Comparison of ENCODE assay signal across 1 cellular context in the genomic region with DNA sequence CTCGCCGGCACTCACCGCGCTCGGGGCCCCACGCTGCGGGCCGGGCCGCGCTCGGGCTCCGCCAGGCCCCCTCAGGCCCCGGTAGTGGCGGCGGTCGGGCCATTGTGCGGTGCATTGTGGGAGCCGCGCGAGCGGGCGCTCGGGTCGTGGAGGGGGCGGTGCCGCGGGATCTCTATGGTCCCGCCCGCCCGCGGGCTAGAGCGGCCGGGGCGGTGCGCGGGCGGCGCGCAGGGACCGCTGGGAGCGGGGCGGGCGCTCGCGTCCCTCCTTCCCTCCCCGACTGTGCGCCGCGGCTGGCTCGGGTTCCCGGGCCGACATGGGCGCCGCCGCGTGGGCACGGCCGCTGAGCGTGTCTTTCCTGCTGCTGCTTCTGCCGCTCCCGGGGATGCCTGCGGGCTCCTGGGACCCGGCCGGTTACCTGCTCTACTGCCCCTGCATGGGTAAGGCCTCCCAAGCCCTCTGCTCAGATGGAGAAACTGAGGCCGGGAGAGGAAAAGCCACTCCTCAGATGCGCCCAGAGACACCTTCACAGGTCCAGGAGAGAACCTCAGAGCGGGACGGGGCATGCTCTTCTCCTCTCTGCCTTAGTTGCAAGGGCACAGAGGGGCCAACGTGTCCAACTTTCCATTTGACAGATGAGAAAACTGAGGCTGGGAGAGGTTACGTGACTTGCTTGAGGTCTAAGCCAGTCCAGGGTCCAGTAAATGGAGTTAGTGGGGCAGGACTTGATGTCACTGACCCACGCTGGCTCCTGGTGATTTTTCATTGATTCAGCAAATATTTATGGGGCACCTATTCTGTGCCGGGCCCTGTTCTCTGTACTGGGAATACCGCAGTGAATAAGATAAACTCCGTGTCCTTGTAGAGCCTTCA.
TF ChIP-seq lines count a peak whose summit lies in the region.

A gene with protein sequence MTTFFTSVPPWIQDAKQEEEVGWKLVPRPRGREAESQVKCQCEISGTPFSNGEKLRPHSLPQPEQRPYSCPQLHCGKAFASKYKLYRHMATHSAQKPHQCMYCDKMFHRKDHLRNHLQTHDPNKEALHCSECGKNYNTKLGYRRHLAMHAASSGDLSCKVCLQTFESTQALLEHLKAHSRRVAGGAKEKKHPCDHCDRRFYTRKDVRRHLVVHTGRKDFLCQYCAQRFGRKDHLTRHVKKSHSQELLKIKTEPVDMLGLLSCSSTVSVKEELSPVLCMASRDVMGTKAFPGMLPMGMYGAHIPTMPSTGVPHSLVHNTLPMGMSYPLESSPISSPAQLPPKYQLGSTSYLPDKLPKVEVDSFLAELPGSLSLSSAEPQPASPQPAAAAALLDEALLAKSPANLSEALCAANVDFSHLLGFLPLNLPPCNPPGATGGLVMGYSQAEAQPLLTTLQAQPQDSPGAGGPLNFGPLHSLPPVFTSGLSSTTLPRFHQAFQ (minus strand): TSS at position 118 of the 873 bp plus-strand sequence. CDS start 5,565 bp downstream, outside the sequence.
A gene (plus strand): TSS at position 255 of the 873 bp plus-strand sequence. CDS start 62 bp downstream, at position 317.

TF ChIP-seq in HEK293, 187 proteins besides CTCF, POLR2A, EP300 and RAD21 (continued from another document and continues in another):
- 0 out of 2 replicates have a peak, but pooled peaks have one; percentile 2 for TF ChIP-seq ZNF677 (tag by site-specific recombination; IDR thresholded peaks at IDR 0.05)
- no peak for TF ChIP-seq BCL11A (tag by site-specific recombination; IDR thresholded peaks at IDR 0.05; ENCODE audit: low read depth)
- TF ChIP-seq, protein P1, sequence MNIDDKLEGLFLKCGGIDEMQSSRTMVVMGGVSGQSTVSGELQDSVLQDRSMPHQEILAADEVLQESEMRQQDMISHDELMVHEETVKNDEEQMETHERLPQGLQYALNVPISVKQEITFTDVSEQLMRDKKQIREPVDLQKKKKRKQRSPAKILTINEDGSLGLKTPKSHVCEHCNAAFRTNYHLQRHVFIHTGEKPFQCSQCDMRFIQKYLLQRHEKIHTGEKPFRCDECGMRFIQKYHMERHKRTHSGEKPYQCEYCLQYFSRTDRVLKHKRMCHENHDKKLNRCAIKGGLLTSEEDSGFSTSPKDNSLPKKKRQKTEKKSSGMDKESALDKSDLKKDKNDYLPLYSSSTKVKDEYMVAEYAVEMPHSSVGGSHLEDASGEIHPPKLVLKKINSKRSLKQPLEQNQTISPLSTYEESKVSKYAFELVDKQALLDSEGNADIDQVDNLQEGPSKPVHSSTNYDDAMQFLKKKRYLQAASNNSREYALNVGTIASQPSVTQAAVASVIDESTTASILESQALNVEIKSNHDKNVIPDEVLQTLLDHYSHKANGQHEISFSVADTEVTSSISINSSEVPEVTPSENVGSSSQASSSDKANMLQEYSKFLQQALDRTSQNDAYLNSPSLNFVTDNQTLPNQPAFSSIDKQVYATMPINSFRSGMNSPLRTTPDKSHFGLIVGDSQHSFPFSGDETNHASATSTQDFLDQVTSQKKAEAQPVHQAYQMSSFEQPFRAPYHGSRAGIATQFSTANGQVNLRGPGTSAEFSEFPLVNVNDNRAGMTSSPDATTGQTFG (tag by site-specific recombination; IDR thresholded peaks at IDR 0.05; ENCODE audit: borderline replicate concordance): no peak
- no peak for TF ChIP-seq OVOL3 (tag by site-specific recombination; IDR thresholded peaks at IDR 0.05)
- no peak for TF ChIP-seq HOXC10 (CRISPR knock-in tag; IDR thresholded peaks at IDR 0.05)
- no peak for TF ChIP-seq ZNF777 (tag by site-specific recombination; IDR thresholded peaks at IDR 0.05; ENCODE audit: borderline replicate concordance)
- TF ChIP-seq GLIS1 (tag by site-specific recombination; IDR thresholded peaks at IDR 0.05): no peak
- TF ChIP-seq ZNF658 (tag by site-specific recombination; IDR thresholded peaks at IDR 0.05): no peak
- TF ChIP-seq ZBTB1 (tag by site-specific recombination; IDR thresholded peaks at IDR 0.05): no peak
- TF ChIP-seq ZNF248 (tag by site-specific recombination; IDR thresholded peaks at IDR 0.05): no peak
- no peak for TF ChIP-seq TRIM28 (IDR thresholded peaks at IDR 0.05; ENCODE audit: borderline replicate concordance, low read length)
- TF ChIP-seq, protein P2, sequence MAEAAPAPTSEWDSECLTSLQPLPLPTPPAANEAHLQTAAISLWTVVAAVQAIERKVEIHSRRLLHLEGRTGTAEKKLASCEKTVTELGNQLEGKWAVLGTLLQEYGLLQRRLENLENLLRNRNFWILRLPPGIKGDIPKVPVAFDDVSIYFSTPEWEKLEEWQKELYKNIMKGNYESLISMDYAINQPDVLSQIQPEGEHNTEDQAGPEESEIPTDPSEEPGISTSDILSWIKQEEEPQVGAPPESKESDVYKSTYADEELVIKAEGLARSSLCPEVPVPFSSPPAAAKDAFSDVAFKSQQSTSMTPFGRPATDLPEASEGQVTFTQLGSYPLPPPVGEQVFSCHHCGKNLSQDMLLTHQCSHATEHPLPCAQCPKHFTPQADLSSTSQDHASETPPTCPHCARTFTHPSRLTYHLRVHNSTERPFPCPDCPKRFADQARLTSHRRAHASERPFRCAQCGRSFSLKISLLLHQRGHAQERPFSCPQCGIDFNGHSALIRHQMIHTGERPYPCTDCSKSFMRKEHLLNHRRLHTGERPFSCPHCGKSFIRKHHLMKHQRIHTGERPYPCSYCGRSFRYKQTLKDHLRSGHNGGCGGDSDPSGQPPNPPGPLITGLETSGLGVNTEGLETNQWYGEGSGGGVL (tag by site-specific recombination; IDR thresholded peaks at IDR 0.05): no peak; the same call in 1 of the 2 replicates
- no peak for TF ChIP-seq ZNF747 (tag by site-specific recombination; IDR thresholded peaks at IDR 0.05)
- TF ChIP-seq, protein P3, sequence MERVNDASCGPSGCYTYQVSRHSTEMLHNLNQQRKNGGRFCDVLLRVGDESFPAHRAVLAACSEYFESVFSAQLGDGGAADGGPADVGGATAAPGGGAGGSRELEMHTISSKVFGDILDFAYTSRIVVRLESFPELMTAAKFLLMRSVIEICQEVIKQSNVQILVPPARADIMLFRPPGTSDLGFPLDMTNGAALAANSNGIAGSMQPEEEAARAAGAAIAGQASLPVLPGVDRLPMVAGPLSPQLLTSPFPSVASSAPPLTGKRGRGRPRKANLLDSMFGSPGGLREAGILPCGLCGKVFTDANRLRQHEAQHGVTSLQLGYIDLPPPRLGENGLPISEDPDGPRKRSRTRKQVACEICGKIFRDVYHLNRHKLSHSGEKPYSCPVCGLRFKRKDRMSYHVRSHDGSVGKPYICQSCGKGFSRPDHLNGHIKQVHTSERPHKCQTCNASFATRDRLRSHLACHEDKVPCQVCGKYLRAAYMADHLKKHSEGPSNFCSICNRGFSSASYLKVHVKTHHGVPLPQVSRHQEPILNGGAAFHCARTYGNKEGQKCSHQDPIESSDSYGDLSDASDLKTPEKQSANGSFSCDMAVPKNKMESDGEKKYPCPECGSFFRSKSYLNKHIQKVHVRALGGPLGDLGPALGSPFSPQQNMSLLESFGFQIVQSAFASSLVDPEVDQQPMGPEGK (tag by site-specific recombination; IDR thresholded peaks at IDR 0.05): no peak
- TF ChIP-seq ZXDB (tag by site-specific recombination; IDR thresholded peaks at IDR 0.05): 0 out of 2 replicates have a peak, but pooled peaks have one; percentile 32
- TF ChIP-seq ZNF660 (tag by site-specific recombination; IDR thresholded peaks at IDR 0.05): no peak
- TF ChIP-seq ZNF302 (tag by site-specific recombination; IDR thresholded peaks at IDR 0.05; ENCODE audit: low read depth): no peak
- 0 out of 2 replicates have a peak, but pooled peaks have one; percentile 56 for TF ChIP-seq ZNF561 (tag by site-specific recombination; IDR thresholded peaks at IDR 0.05; ENCODE audit: borderline replicate concordance)
- no peak for TF ChIP-seq REPIN1 (tag by site-specific recombination; IDR thresholded peaks at IDR 0.05; ENCODE audit: low read depth)
- TF ChIP-seq ZNF394 (tag by site-specific recombination; IDR thresholded peaks at IDR 0.05; ENCODE audit: borderline replicate concordance): 0 out of 2 replicates have a peak, but pooled peaks have one; percentile 11
- no peak for TF ChIP-seq ZSCAN23 (tag by site-specific recombination; IDR thresholded peaks at IDR 0.05)
- TF ChIP-seq, protein P4, sequence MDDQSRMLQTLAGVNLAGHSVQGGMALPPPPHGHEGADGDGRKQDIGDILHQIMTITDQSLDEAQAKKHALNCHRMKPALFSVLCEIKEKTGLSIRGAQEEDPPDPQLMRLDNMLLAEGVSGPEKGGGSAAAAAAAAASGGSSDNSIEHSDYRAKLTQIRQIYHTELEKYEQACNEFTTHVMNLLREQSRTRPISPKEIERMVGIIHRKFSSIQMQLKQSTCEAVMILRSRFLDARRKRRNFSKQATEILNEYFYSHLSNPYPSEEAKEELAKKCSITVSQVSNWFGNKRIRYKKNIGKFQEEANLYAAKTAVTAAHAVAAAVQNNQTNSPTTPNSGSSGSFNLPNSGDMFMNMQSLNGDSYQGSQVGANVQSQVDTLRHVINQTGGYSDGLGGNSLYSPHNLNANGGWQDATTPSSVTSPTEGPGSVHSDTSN (CRISPR knock-in tag; IDR thresholded peaks at IDR 0.05): peak; percentile 72; the same call in 1 of the 2 replicates
- TF ChIP-seq ZNF792 (tag by site-specific recombination; IDR thresholded peaks at IDR 0.05): no peak
- no peak for TF ChIP-seq SCRT2 (tag by site-specific recombination; IDR thresholded peaks at IDR 0.05)
- no peak for TF ChIP-seq MEIS1 (CRISPR knock-in tag; IDR thresholded peaks at IDR 0.05; ENCODE audit: borderline replicate concordance)
- no peak for TF ChIP-seq ZNF585B (tag by site-specific recombination; IDR thresholded peaks at IDR 0.05)
- TF ChIP-seq, protein P5, sequence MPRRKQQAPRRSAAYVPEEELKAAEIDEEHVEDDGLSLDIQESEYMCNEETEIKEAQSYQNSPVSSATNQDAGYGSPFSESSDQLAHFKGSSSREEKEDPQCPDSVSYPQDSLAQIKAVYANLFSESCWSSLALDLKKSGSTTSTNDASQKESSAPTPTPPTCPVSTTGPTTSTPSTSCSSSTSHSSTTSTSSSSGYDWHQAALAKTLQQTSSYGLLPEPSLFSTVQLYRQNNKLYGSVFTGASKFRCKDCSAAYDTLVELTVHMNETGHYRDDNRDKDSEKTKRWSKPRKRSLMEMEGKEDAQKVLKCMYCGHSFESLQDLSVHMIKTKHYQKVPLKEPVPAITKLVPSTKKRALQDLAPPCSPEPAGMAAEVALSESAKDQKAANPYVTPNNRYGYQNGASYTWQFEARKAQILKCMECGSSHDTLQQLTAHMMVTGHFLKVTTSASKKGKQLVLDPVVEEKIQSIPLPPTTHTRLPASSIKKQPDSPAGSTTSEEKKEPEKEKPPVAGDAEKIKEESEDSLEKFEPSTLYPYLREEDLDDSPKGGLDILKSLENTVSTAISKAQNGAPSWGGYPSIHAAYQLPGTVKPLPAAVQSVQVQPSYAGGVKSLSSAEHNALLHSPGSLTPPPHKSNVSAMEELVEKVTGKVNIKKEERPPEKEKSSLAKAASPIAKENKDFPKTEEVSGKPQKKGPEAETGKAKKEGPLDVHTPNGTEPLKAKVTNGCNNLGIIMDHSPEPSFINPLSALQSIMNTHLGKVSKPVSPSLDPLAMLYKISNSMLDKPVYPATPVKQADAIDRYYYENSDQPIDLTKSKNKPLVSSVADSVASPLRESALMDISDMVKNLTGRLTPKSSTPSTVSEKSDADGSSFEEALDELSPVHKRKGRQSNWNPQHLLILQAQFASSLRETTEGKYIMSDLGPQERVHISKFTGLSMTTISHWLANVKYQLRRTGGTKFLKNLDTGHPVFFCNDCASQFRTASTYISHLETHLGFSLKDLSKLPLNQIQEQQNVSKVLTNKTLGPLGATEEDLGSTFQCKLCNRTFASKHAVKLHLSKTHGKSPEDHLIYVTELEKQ (tag by site-specific recombination; IDR thresholded peaks at IDR 0.05; ENCODE audit: borderline replicate concordance): no peak
- TF ChIP-seq, protein P6, sequence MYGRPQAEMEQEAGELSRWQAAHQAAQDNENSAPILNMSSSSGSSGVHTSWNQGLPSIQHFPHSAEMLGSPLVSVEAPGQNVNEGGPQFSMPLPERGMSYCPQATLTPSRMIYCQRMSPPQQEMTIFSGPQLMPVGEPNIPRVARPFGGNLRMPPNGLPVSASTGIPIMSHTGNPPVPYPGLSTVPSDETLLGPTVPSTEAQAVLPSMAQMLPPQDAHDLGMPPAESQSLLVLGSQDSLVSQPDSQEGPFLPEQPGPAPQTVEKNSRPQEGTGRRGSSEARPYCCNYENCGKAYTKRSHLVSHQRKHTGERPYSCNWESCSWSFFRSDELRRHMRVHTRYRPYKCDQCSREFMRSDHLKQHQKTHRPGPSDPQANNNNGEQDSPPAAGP (tag by site-specific recombination; IDR thresholded peaks at IDR 0.05): peak; percentile 37; the same call in 1 of the 2 replicates
- TF ChIP-seq FEZF1 (tag by site-specific recombination; IDR thresholded peaks at IDR 0.05): no peak
- no peak for TF ChIP-seq ZNF138 (tag by site-specific recombination; IDR thresholded peaks at IDR 0.05; ENCODE audit: borderline replicate concordance)
- no peak for TF ChIP-seq ZNF830 (tag by site-specific recombination; IDR thresholded peaks at IDR 0.05; ENCODE audit: low read depth)
- TF ChIP-seq ZNF24 (tag by site-specific recombination; IDR thresholded peaks at IDR 0.05): 0 out of 2 replicates have a peak, but pooled peaks have one; percentile 39
- TF ChIP-seq, protein P7, sequence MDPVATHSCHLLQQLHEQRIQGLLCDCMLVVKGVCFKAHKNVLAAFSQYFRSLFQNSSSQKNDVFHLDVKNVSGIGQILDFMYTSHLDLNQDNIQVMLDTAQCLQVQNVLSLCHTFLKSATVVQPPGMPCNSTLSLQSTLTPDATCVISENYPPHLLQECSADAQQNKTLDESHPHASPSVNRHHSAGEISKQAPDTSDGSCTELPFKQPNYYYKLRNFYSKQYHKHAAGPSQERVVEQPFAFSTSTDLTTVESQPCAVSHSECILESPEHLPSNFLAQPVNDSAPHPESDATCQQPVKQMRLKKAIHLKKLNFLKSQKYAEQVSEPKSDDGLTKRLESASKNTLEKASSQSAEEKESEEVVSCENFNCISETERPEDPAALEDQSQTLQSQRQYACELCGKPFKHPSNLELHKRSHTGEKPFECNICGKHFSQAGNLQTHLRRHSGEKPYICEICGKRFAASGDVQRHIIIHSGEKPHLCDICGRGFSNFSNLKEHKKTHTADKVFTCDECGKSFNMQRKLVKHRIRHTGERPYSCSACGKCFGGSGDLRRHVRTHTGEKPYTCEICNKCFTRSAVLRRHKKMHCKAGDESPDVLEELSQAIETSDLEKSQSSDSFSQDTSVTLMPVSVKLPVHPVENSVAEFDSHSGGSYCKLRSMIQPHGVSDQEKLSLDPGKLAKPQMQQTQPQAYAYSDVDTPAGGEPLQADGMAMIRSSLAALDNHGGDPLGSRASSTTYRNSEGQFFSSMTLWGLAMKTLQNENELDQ (tag by site-specific recombination; IDR thresholded peaks at IDR 0.05; ENCODE audit: low read depth): no peak
- TF ChIP-seq MYNN (tag by site-specific recombination; IDR thresholded peaks at IDR 0.05; ENCODE audit: borderline replicate concordance): no peak
- peak; percentile 25; the same call in 1 of the 2 replicates for TF ChIP-seq SP3 (tag by site-specific recombination; IDR thresholded peaks at IDR 0.05)
- TF ChIP-seq, protein P8, sequence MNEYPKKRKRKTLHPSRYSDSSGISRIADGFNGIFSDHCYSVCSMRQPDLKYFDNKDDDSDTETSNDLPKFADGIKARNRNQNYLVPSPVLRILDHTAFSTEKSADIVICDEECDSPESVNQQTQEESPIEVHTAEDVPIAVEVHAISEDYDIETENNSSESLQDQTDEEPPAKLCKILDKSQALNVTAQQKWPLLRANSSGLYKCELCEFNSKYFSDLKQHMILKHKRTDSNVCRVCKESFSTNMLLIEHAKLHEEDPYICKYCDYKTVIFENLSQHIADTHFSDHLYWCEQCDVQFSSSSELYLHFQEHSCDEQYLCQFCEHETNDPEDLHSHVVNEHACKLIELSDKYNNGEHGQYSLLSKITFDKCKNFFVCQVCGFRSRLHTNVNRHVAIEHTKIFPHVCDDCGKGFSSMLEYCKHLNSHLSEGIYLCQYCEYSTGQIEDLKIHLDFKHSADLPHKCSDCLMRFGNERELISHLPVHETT (tag by site-specific recombination; IDR thresholded peaks at IDR 0.05): no peak; the same call in 1 of the 2 replicates
